Comparison of ENCODE assay signal across 18 cellular contexts in the genomic region with DNA sequence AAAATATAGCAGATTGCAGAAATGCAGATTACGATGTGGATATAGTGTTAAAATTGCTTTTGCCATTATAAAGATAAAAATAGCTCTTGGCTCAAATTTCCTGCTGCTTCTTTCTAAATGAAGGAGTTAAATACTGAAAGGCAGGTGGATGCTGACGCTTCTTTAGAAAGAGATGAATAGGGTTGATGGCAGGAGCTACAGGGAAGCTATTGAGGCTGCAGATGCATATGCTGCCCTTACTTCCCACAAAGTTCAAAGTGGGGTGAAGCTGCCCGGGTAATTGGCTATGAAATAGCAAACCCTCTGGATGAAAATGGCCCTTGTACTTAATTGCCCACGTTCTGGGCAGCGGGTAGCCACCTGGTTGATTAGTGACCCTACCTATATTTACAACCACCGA.
DNase-seq lines count a peak whose midpoint lies in the region; ATAC-seq, FAIRE-seq and TF ChIP-seq lines count a peak whose summit lies in the region.
"Had no signal": no experiment of that assay in that cellular context is flagged by ENCODE, and none has a peak within 500 bp of the region (broad histone marks: within the 10 kb centered on the region; RNA-seq: fewer than 3 reads in every experiment).

No MANE protein-coding gene starts in this region.

- no TSS peak for BruUV-seq in Calu3 (replicated peaks; lab: Mats Ljungman, UMichigan)

- H3K36me3 ChIP-seq in GM23338 (ENCODE audit: insufficient read depth) = no peaks in the 10 kb centered on the region
- no peaks in the 10 kb centered on the region for H3K36me3 ChIP-seq in H1 (ENCODE audit: control insufficient read depth in 2 of 4, insufficient read depth in 4 of 4, low read length in 3 of 4)
- H3K36me3 ChIP-seq in prostate gland = no peaks in the 10 kb centered on the region
- H3K36me3 ChIP-seq: BLaER1, HAP-1 had no signal

- H3K27me3 ChIP-seq in GM23338 (ENCODE audit: insufficient read depth) (no peaks in the 10 kb centered on the region), H1 (replicated peaks in 1 of 4; ENCODE audit: control insufficient read depth in 3 of 4, extremely low read depth in 1 of 4, insufficient read depth in 3 of 4, low read length in 3 of 4) (no peaks in the 10 kb centered on the region), prostate gland (replicated peaks; ENCODE audit: insufficient read depth) (no peaks in the 10 kb centered on the region)

- CTCF ChIA-PET in H1 (lab: Charles Lee; ENCODE audit: partially characterized antibody) = no interaction called here
- CTCF ChIA-PET in Calu3 (lab: Charles Lee) = no interaction called here

- TF ChIP-seq CTCF in GM23338 (conservative IDR thresholded peaks at IDR 0.05; ENCODE audit: low read depth in 2 of 2) = no peak
- no peak for TF ChIP-seq CTCF in H1 (IDR thresholded peaks at IDR 0.05; ENCODE audit: control extremely low read depth in 1 of 3, insufficient read depth in 1 of 3, low read depth in 1 of 3, low read length in 3 of 3)
- no peak for TF ChIP-seq CTCF in Calu3 (IDR thresholded peaks at IDR 0.05; ENCODE audit: unreplicated experiment)
- no peak for TF ChIP-seq CTCF in prostate gland (IDR thresholded peaks at IDR 0.05)

- H3K23ac ChIP-seq in H1 (ENCODE audit: insufficient read length) = no peak overlapping the region

- no peak overlapping the region for H2BK12ac ChIP-seq in H1 (ENCODE audit: low read depth, low read length)

- no peak overlapping the region for H3K14ac ChIP-seq in H1 (ENCODE audit: insufficient read length)

- H3K18ac ChIP-seq in H1 (ENCODE audit: extremely low read depth, low read length) = no peak overlapping the region

- peak; percentile 92 for FAIRE-seq in H1 (lab: Jason Lieb, UNC)

- H3K9me3 ChIP-seq in H1 (ENCODE audit: insufficient read depth in 2 of 2, low read depth in 1 of 2, low read length in 1 of 2) = peaks cover 6 to 7% of the 10 kb centered on the region in 2 experiments; a peak in 3 of 4 replicates
- no peaks in the 10 kb centered on the region for H3K9me3 ChIP-seq in prostate gland

- H2BK120ac ChIP-seq in H1 (replicated peaks; ENCODE audit: low read depth, low read length) = no peak overlapping the region

- POLR2A ChIA-PET in H1 (lab: Charles Lee; ENCODE audit: partially characterized antibody) = no interaction called here

- H3K27ac Mint-ChIP-seq in GM23338 = no peak overlapping the region
- H3K27ac Mint-ChIP-seq in Calu3 (ENCODE audit: unreplicated experiment) = no peak overlapping the region
- no peak overlapping the region for H3K27ac Mint-ChIP-seq in activated CD4-positive, alpha-beta T cell treated with anti-CD3 and anti-CD28 coated beads, Interleukin-2, amount 10 ng/mL, durations not matched to agents 24 days and 14 days
- H3K27ac Mint-ChIP-seq: CD4-positive, alpha-beta memory T cell had no signal

- no peak overlapping the region for H3K4ac ChIP-seq in H1 (replicated peaks; ENCODE audit: insufficient read length, low read depth, low read length)

- TF ChIP-seq EP300 in H1 (IDR thresholded peaks at IDR 0.05; ENCODE audit: borderline replicate concordance in 1 of 2, low read depth in 2 of 2, low read length in 2 of 2) = no peak; a peak in 1 of 3 replicates

- H2AK5ac ChIP-seq in H1 (ENCODE audit: low read depth, low read length) = no peak overlapping the region

- DNase-seq in GM23338 (ENCODE audit: low spot score) (peak; percentile 36), NCI-H1092 treated with DMSO at 0.1 percent for 48 hours (lab: John Stamatoyannopoulos, UW) (peak; percentile 79), NCI-H69 (lab: John Stamatoyannopoulos, UW) (peak; percentile 58), H1 (ENCODE audit: low read depth in 1 of 2, low spot score in 2 of 2) (no peak), Calu3 (no peak), prostate gland (ENCODE audit: low spot score) (no peak)
- no peak for DNase-seq in activated CD4-positive, alpha-beta T cell treated with anti-CD3 and anti-CD28 coated beads, Interleukin-2, amount 10 ng/mL, durations not matched to agents 24 days and 14 days
- DNase-seq: CD4-positive, alpha-beta memory T cell; DMS79; MM.1S; NCI-H2029 treated with DMSO at 0.1 percent for 48 hours; NCI-H226; NCI-H524 treated with DMSO at 0.1 percent for 48 hours; OCI-M1; Right ventricle myocardium superior had no signal

- H3K4me1 Mint-ChIP-seq in GM23338 (peaks cover 4% of the 10 kb centered on the region; the same call in 1 of the 3 replicates), Calu3 (ENCODE audit: low read depth, unreplicated experiment) (no peaks in the 10 kb centered on the region)
- H3K4me1 Mint-ChIP-seq in activated CD4-positive, alpha-beta T cell treated with anti-CD3 and anti-CD28 coated beads, Interleukin-2, amount 10 ng/mL, durations not matched to agents 24 days and 14 days = no peaks in the 10 kb centered on the region
- H3K4me1 Mint-ChIP-seq: CD4-positive, alpha-beta memory T cell had no signal

- H3K36me3 Mint-ChIP-seq in GM23338 (ENCODE audit: low read depth) = peaks cover 9% of the 10 kb centered on the region; the same call in 2 of the 3 replicates
- no peaks in the 10 kb centered on the region for H3K36me3 Mint-ChIP-seq in Calu3 (ENCODE audit: insufficient read depth, unreplicated experiment)
- no peaks in the 10 kb centered on the region for H3K36me3 Mint-ChIP-seq in activated CD4-positive, alpha-beta T cell treated with anti-CD3 and anti-CD28 coated beads, Interleukin-2, amount 10 ng/mL, durations not matched to agents 24 days and 14 days (ENCODE audit: low read depth)
- H3K36me3 Mint-ChIP-seq: CD4-positive, alpha-beta memory T cell had no signal

- ATAC-seq in GM23338 = peak; percentile 76

- peaks cover 7% of the 10 kb centered on the region for H3K27me3 Mint-ChIP-seq in GM23338 (ENCODE audit: insufficient read depth, low read depth, poor library complexity)
- H3K27me3 Mint-ChIP-seq in Calu3 (ENCODE audit: unreplicated experiment) = no peaks in the 10 kb centered on the region
- H3K27me3 Mint-ChIP-seq in activated CD4-positive, alpha-beta T cell treated with anti-CD3 and anti-CD28 coated beads, Interleukin-2, amount 10 ng/mL, durations not matched to agents 24 days and 14 days = no peaks in the 10 kb centered on the region

- no peaks in the 10 kb centered on the region for H3K9me2 ChIP-seq in GM23338 (ENCODE audit: insufficient read depth)

- no peak overlapping the region for H4K5ac ChIP-seq in H1 (ENCODE audit: insufficient read length, low read depth, low read length)

- H3K79me2 ChIP-seq in GM23338 (replicated peaks; ENCODE audit: insufficient read depth) = no peaks in the 10 kb centered on the region
- H3K79me2 ChIP-seq in H1 (ENCODE audit: control insufficient read depth in 1 of 2, insufficient read depth in 2 of 2, low read length in 2 of 2) = no peaks in the 10 kb centered on the region

- TF ChIP-seq POLR2A in H1 (IDR thresholded peaks at IDR 0.05; ENCODE audit: control extremely low read depth in 1 of 2, low read depth in 2 of 2, low read length in 2 of 2) (no peak), prostate gland (IDR thresholded peaks at IDR 0.05) (no peak)

- H3K4me1 ChIP-seq in GM23338 (ENCODE audit: insufficient read depth) = peaks cover 12% of the 10 kb centered on the region
- H3K4me1 ChIP-seq in H1 (replicated peaks in 1 of 4; ENCODE audit: control insufficient read depth in 3 of 4, insufficient read depth in 4 of 4, low read length in 3 of 4) = peaks cover 0 to 8% (median 0%) of the 10 kb centered on the region in 4 experiments; a peak in 1 of 7 replicates
- H3K4me1 ChIP-seq in prostate gland (replicated peaks) = no peaks in the 10 kb centered on the region
- H3K4me1 ChIP-seq: BLaER1, HAP-1 had no signal

- H3F3A ChIP-seq in GM23338 (replicated peaks; ENCODE audit: low read depth) = no peaks in the 10 kb centered on the region

- no peaks in the 10 kb centered on the region for H3K23me2 ChIP-seq in H1 (ENCODE audit: low read depth, low read length)

- intact Hi-C loops in Calu3 (cut with micrococcal nuclease; ENCODE audit: unreplicated experiment) = no loop called here
- intact Hi-C loops in prostate gland (cut with DNase I) = no loop called here
- intact Hi-C loops in activated CD4-positive, alpha-beta T cell treated with anti-CD3 and anti-CD28 coated beads, Interleukin-2, amount 10 ng/mL, durations not matched to agents 24 days and 14 days (cut with micrococcal nuclease) = no loop called here

- no peak for TF ChIP-seq RAD21 in H1 (IDR thresholded peaks at IDR 0.05 in 1 of 2, conservative IDR thresholded peaks at IDR 0.05 in 1 of 2; ENCODE audit: low read depth in 2 of 2, low read length in 2 of 2)

- H2BK15ac ChIP-seq in H1 (ENCODE audit: low read length) = no peak overlapping the region

- H3K9ac ChIP-seq in H1 (replicated peaks in 1 of 4; ENCODE audit: extremely low read depth in 1 of 4, low read depth in 3 of 4, low read length in 3 of 4) = no peak overlapping the region
- H3K9ac ChIP-seq: BLaER1 had no signal

- H3K79me1 ChIP-seq in H1 (ENCODE audit: low read depth, low read length) = no peaks in the 10 kb centered on the region

- no peak overlapping the region for H3K27ac ChIP-seq in GM23338 (ENCODE audit: low read depth)
- no peak overlapping the region for H3K27ac ChIP-seq in H1 (ENCODE audit: low read depth, low read length)
- H3K27ac ChIP-seq in prostate gland = no peak overlapping the region
- H3K27ac ChIP-seq: BLaER1, SK-N-MC had no signal

- no peak overlapping the region for H4K91ac ChIP-seq in H1 (replicated peaks; ENCODE audit: insufficient read length, low read length)

- H2BK5ac ChIP-seq in H1 (ENCODE audit: low read depth, low read length) = no peak overlapping the region

- H4K8ac ChIP-seq in H1 (ENCODE audit: extremely low read depth, insufficient read depth, low read length) = no peak overlapping the region

- no peak overlapping the region for H3K56ac ChIP-seq in H1 (replicated peaks; ENCODE audit: insufficient read length, low read depth, low read length)

- H3K4me3 ChIP-seq in GM23338 (no peak overlapping the region), H1 (ENCODE audit: extremely low read depth in 1 of 4, insufficient read depth in 2 of 4, low read depth in 3 of 4, low read length in 4 of 4) (no peak overlapping the region), prostate gland (no peak overlapping the region)
- H3K4me3 ChIP-seq: BLaER1, HAP-1, SK-N-MC had no signal

- H3K4me3 Mint-ChIP-seq in GM23338 = no peak overlapping the region
- no peak overlapping the region for H3K4me3 Mint-ChIP-seq in Calu3 (ENCODE audit: low read depth, unreplicated experiment)
- no peak overlapping the region for H3K4me3 Mint-ChIP-seq in activated CD4-positive, alpha-beta T cell treated with anti-CD3 and anti-CD28 coated beads, Interleukin-2, amount 10 ng/mL, durations not matched to agents 24 days and 14 days
- H3K4me3 Mint-ChIP-seq: CD4-positive, alpha-beta memory T cell had no signal

- H2BK20ac ChIP-seq in H1 (ENCODE audit: low read length) = no peak overlapping the region

- 44% methylated on average over 6 of the region's 6 CpGs; no CpG with 5 or more reads in 1 of the 2 experiments for WGBS in H1 (ENCODE audit: extremely low coverage in 1 of 2, insufficient coverage in 1 of 2, insufficient read length in 1 of 2, insufficient replicate concordance in 2 of 2, low coverage in 1 of 2, low lambda C conversion rate in 2 of 2, missing lambda C conversion rate in 1 of 2), 2 experiments
- WGBS in prostate gland = 61% methylated on average over 6 of the region's 6 CpGs

- peak overlapping the region; percentile 60 for H3K4me2 ChIP-seq in GM23338
- H3K4me2 ChIP-seq in H1 (ENCODE audit: insufficient read depth in 1 of 2, low read depth in 2 of 2, low read length in 2 of 2) = peak overlapping the region; percentile 14 to 31; a peak in 2 of 4 replicates
- H3K4me2 ChIP-seq: BLaER1 had no signal

- no peaks in the 10 kb centered on the region for H4K20me1 ChIP-seq in GM23338 (replicated peaks; ENCODE audit: insufficient read depth)
- no peaks in the 10 kb centered on the region for H4K20me1 ChIP-seq in H1 (replicated peaks in 1 of 2; ENCODE audit: control insufficient read depth in 1 of 2, insufficient read depth in 2 of 2, low read length in 2 of 2)
- H4K20me1 ChIP-seq: BLaER1 had no signal

- no peak overlapping the region for H2AFZ ChIP-seq in GM23338
- no peak overlapping the region for H2AFZ ChIP-seq in H1 (ENCODE audit: low read length)

- H3K9me3 Mint-ChIP-seq in GM23338 (peaks cover 27% of the 10 kb centered on the region), Calu3 (ENCODE audit: low read depth, unreplicated experiment) (peaks cover 5% of the 10 kb centered on the region)
- no peaks in the 10 kb centered on the region for H3K9me3 Mint-ChIP-seq in activated CD4-positive, alpha-beta T cell treated with anti-CD3 and anti-CD28 coated beads, Interleukin-2, amount 10 ng/mL, durations not matched to agents 24 days and 14 days

Comparison
In these comparisons a context has a peak if more than half of its experiments do, and no peak if none do; other contexts are left out.
1. DNase-seq: peak in GM23338 (single experiment), NCI-H1092 treated with DMSO at 0.1 percent for 48 hours (single experiment) and NCI-H69 (single experiment); none in H1 (0 of 2), Calu3 (single experiment), prostate gland (single experiment) and activated CD4-positive, alpha-beta T cell treated with anti-CD3 and anti-CD28 coated beads, Interleukin-2, amount 10 ng/mL, durations not matched to agents 24 days and 14 days (single experiment).